ENCODE assay signal across 8 cellular contexts in genomic region chr1:144412491-144413403, GRCh38. TPM values are rescaled to one million over a fixed set of nuclear protein-coding genes. Genes with fewer than 3 reads are reported as not detected.
DNase-seq lines count a peak whose midpoint lies in the region; ATAC-seq, FAIRE-seq and TF ChIP-seq lines count a peak whose summit lies in the region.
"Not testable (repeated sequence)": the region's sequence is repeated elsewhere in the genome, so short reads cannot be mapped to it uniquely, and the experiment has no call there.

No MANE protein-coding gene starts in this region.

- H3K36me3 ChIP-seq in keratinocyte (ENCODE audit: control insufficient read depth in 2 of 2, extremely low read depth in 1 of 2, insufficient read depth in 2 of 2, low read length in 2 of 2) = not testable (repeated sequence)

- H3K9ac ChIP-seq in keratinocyte (ENCODE audit: control insufficient read depth, extremely low read depth, insufficient read depth, low read length) = peak overlapping the region; percentile 37

- H3K9me1 ChIP-seq in keratinocyte (ENCODE audit: control insufficient read depth, extremely low read depth, insufficient read depth, low read length) = not testable (repeated sequence)

- peak; percentile 94 for ATAC-seq in HG03196 (IDR thresholded peaks at IDR 0.05; ENCODE audit: unreplicated experiment)

- not testable (repeated sequence) for H3K79me2 ChIP-seq in keratinocyte (ENCODE audit: control insufficient read depth, insufficient read depth, low read length)

- peak overlapping the region; percentile 27 for H3K4me2 ChIP-seq in keratinocyte (ENCODE audit: control insufficient read depth, extremely low read depth, insufficient read depth, low read depth, low read length)

- H2AFZ ChIP-seq in keratinocyte (ENCODE audit: control insufficient read depth, low read length) = not testable (repeated sequence)

- H3K27ac ChIP-seq in keratinocyte (ENCODE audit: control insufficient read depth, insufficient read depth, low read length) = peak overlapping the region; percentile 52

- H3K4me3 ChIP-seq in choroid plexus epithelial cell (ENCODE audit: low read depth, low read length) (peak overlapping the region; percentile 44), keratinocyte (ENCODE audit: control insufficient read depth in 2 of 3, extremely low read depth in 1 of 3, insufficient read depth in 2 of 3, low read depth in 1 of 3, low read length in 3 of 3) (peak overlapping the region in 1 of 3 experiments; percentile 20)

- H3K9me3 ChIP-seq in keratinocyte (ENCODE audit: control insufficient read depth, low read depth, low read length) = not testable (repeated sequence)

- not testable (repeated sequence) for H4K20me1 ChIP-seq in keratinocyte (ENCODE audit: control insufficient read depth, extremely low read depth, insufficient read depth, low read length)

- dilution Hi-C loops in keratinocyte (cut with MboI; ENCODE audit: extremely low pct_ligation_motif_present, low sequenced_read_pairs) = not testable (repeated sequence)

- not testable (repeated sequence) for H3K4me1 ChIP-seq in keratinocyte (ENCODE audit: control insufficient read depth, extremely low read depth, insufficient read depth, low read length)

- DNase-seq in AG08396 (ENCODE audit: low spot score) (peak; percentile 74), NCI-H510A (lab: John Stamatoyannopoulos, UW) (peak; percentile 79), choroid plexus epithelial cell (ENCODE audit: low read depth) (peak; percentile 100), keratinocyte (ENCODE audit: low read depth, low spot score) (peak; percentile 91), smooth muscle cell of the brain vasculature (ENCODE audit: low read depth, low spot score) (peak; percentile 95)
- peak; percentile 78 to 82 for DNase-seq in activated CD4-positive, alpha-beta T cell treated with anti-CD3 and anti-CD28 coated beads for 4 hours

- not testable (repeated sequence) for TF ChIP-seq CTCF in choroid plexus epithelial cell (conservative IDR thresholded peaks at IDR 0.05; ENCODE audit: low read depth, low read length)
- TF ChIP-seq CTCF in keratinocyte (optimal IDR thresholded peaks at IDR 0.05 in 1 of 3, IDR thresholded peaks at IDR 0.05 in 1 of 3, conservative IDR thresholded peaks at IDR 0.05 in 1 of 3; ENCODE audit: extremely low read depth in 1 of 3, insufficient read depth in 2 of 3, low read length in 3 of 3) = peak in 1 of 3 experiments; percentile 2

- peak; percentile 97 for TF ChIP-seq POLR2A in GM19193 (IDR thresholded peaks at IDR 0.05; ENCODE audit: extremely low read depth, insufficient read depth, insufficient read length)

- not testable (repeated sequence) for FAIRE-seq in keratinocyte (lab: Jason Lieb, UNC)

- not testable (repeated sequence) for H3K27me3 ChIP-seq in keratinocyte (ENCODE audit: control insufficient read depth, extremely low read depth, insufficient read depth, low read length)

RNA-seq across cellular contexts. Expression of gene PPIAL4E, which starts 39.3 kb away (rescaled TPM):
- polyA plus RNA-seq in keratinocyte = not detected in 3 replicates
- polyA plus RNA-seq in keratinocyte (2011; ENCODE audit: low read depth) = not detected
- not detected in 2 replicates for polyA plus RNA-seq in keratinocyte (2011; cell fraction: cytosol; rRNA removed)
- not detected in 2 replicates for polyA plus RNA-seq in keratinocyte (2011; cell fraction: nucleus; rRNA removed)
- not detected in 2 replicates for polyA plus RNA-seq in keratinocyte (2012; ENCODE audit: low replicate concordance)
- polyA minus RNA-seq in keratinocyte = not detected in 3 replicates
- not detected for polyA minus RNA-seq in keratinocyte (2011; cell fraction: cytosol; rRNA and poly(A)+ RNA removed)
- polyA minus RNA-seq in keratinocyte (2011; cell fraction: nucleus; rRNA and poly(A)+ RNA removed) = not detected in 2 replicates

RNA-seq across cellular contexts. Expression of gene NBPF15, which starts 48.7 kb away (rescaled TPM):
- 29.4 to 43.6 TPM (median 43.0 TPM) in 3 replicates for polyA plus RNA-seq in keratinocyte
- 11.6 TPM for polyA plus RNA-seq in keratinocyte (2011; ENCODE audit: low read depth)
- polyA plus RNA-seq in keratinocyte (2011; cell fraction: cytosol; rRNA removed) = 21.5 and 26.4 TPM in 2 replicates
- 130 and 173 TPM in 2 replicates for polyA plus RNA-seq in keratinocyte (2011; cell fraction: nucleus; rRNA removed)
- polyA plus RNA-seq in keratinocyte (2012; ENCODE audit: low replicate concordance) = 18.1 and 22.7 TPM in 2 replicates
- polyA minus RNA-seq in keratinocyte = 45.5 to 69.7 TPM (median 57.3 TPM) in 3 replicates
- 26.5 TPM for polyA minus RNA-seq in keratinocyte (2011; cell fraction: cytosol; rRNA and poly(A)+ RNA removed)
- 51.8 and 75.5 TPM in 2 replicates for polyA minus RNA-seq in keratinocyte (2011; cell fraction: nucleus; rRNA and poly(A)+ RNA removed)
